Comparison of ENCODE assay signal across 9 cellular contexts in the genomic region with DNA sequence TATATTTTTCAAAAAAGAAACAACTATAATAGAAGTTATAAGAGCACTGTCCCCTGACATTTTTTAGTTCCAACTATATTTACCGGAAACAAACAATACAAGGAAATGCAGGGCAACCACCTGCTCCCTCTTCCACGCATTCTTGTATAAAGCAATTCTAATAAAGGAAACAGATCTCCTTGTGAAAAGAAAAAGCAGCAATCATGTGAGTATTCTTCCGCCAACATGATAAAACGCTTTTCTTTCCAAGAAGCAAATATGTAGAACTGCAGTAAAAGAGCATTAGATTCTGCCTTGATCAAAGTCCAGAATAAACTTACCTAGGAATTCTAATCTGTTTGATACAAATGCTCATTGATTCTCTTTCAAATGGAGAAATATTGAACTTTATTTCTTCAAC.
"Had no signal": no experiment of that assay in that cellular context is flagged by ENCODE, and none has a peak within 500 bp of the region (broad histone marks: within the 10 kb centered on the region; RNA-seq: fewer than 3 reads in every experiment).

No MANE protein-coding gene starts in this region.

- H3K9me3 ChIP-seq: HAP-1 had no signal

- H3K4me3 ChIP-seq: GM23248, HAP-1 had no signal

- H3K36me3 ChIP-seq: HAP-1 had no signal

- H3K27ac ChIP-seq: GM23248, HL-60 had no signal

- ATAC-seq: HCT116, HepG2 had no signal

- FAIRE-seq: HepG2 had no signal

- H3K9ac ChIP-seq: GM23248 had no signal

- DNase-seq: GM23248, GOT3, H7, HFFc6, KBM-7 had no signal

- H2AFZ ChIP-seq: GM23248 had no signal
